Comparison of ENCODE assay signal across 1 cellular context in genomic region chr19:12668937-12669271, GRCh38.
TF ChIP-seq lines count a peak whose summit lies in the region.

No MANE protein-coding gene starts in this region.

TF ChIP-seq in GM23338, 12 proteins besides CTCF, POLR2A, EP300 and RAD21 (continued from another document):
- TF ChIP-seq ZNF462 (CRISPR knock-in tag; IDR thresholded peaks at IDR 0.05): no peak
- TF ChIP-seq NANOG (IDR thresholded peaks at IDR 0.05; ENCODE audit: borderline replicate concordance): no peak
- TF ChIP-seq JUNB (IDR thresholded peaks at IDR 0.05; ENCODE audit: unreplicated experiment): no peak
- TF ChIP-seq POLR2AphosphoS5 (IDR thresholded peaks at IDR 0.05; ENCODE audit: low read depth): no peak
